In genomic region chr13:36817996-36818395, GRCh38 we compare ENCODE assay signal across 12 cellular contexts. TPM values are rescaled to one million over a fixed set of nuclear protein-coding genes. Genes with fewer than 3 reads are reported as not detected.
DNase-seq lines count a peak whose midpoint lies in the region; ATAC-seq, FAIRE-seq and TF ChIP-seq lines count a peak whose summit lies in the region.
"Had no signal": no experiment of that assay in that cellular context is flagged by ENCODE, and none has a peak within 500 bp of the region (broad histone marks: within the 10 kb centered on the region; RNA-seq: fewer than 3 reads in every experiment).

No MANE protein-coding gene starts in this region.

- peaks cover 12% of the 10 kb centered on the region for H3K4me1 ChIP-seq in ACC112 (ENCODE audit: control insufficient read depth, insufficient read depth, low read length, unreplicated experiment)
- H3K4me1 ChIP-seq in DOHH2 (ENCODE audit: control insufficient read depth, low read length): peaks cover 33% of the 10 kb centered on the region
- H3K4me1 ChIP-seq in tibial nerve: peaks cover 0 to 35% (median 10%) of the 10 kb centered on the region in 4 donors
- peaks cover 0 to 6% of the 10 kb centered on the region in 2 donors for H3K4me1 ChIP-seq in small intestine (ENCODE audit: control insufficient read depth in 2 of 2, insufficient read depth in 1 of 2, low read depth in 1 of 2, low read length in 1 of 2)

- ATAC-seq in activated CD8-positive, alpha-beta T cell treated with anti-CD3 and anti-CD28 coated beads, Interleukin-2, amount 10 ng/mL, durations not matched to agents 7 days and 5 days: no peak
- no peak for ATAC-seq in GM18505 (IDR thresholded peaks at IDR 0.05; ENCODE audit: unreplicated experiment)

- peak overlapping the region; percentile 87 for H3K4me3 Mint-ChIP-seq in activated CD8-positive, alpha-beta T cell treated with anti-CD3 and anti-CD28 coated beads, Interleukin-2, amount 10 ng/mL, durations not matched to agents 7 days and 5 days
- peak overlapping the region; percentile 81 for H3K4me3 Mint-ChIP-seq in mesothelial cell of epicardium

- FAIRE-seq in small intestine (lab: Jason Lieb, UNC): no peak

- no peaks in the 10 kb centered on the region for H3K9me2 ChIP-seq in DOHH2 (replicated peaks; ENCODE audit: control insufficient read depth, low read length)

- POLR2A ChIA-PET in activated CD8-positive, alpha-beta T cell treated with anti-CD3 and anti-CD28 coated beads, Interleukin-2, amount 10 ng/mL, durations not matched to agents 7 days and 5 days (lab: Charles Lee): no interaction called here

- H3F3A ChIP-seq in DOHH2 (ENCODE audit: control insufficient read depth, insufficient read depth): 0 out of 2 replicates have a peak, but pooled peaks cover 2% of the 10 kb centered on the region

- peaks cover 21% of the 10 kb centered on the region for H3K27me3 Mint-ChIP-seq in activated CD8-positive, alpha-beta T cell treated with anti-CD3 and anti-CD28 coated beads, Interleukin-2, amount 10 ng/mL, durations not matched to agents 7 days and 5 days (ENCODE audit: low read depth)
- no peaks in the 10 kb centered on the region for H3K27me3 Mint-ChIP-seq in mesothelial cell of epicardium (ENCODE audit: low read depth)

- H3K4me3 ChIP-seq in ACC112 (ENCODE audit: low read depth, low read length): peak overlapping the region; percentile 87
- peak overlapping the region; percentile 89 for H3K4me3 ChIP-seq in DOHH2 (ENCODE audit: low read length)
- H3K4me3 ChIP-seq in tibial nerve: no peak overlapping the region
- H3K4me3 ChIP-seq in small intestine (ENCODE audit: low read depth in 1 of 2, low read length in 2 of 2): no peak overlapping the region

- TF ChIP-seq CTCF in DOHH2 (IDR thresholded peaks at IDR 0.05; ENCODE audit: low read depth, low read length, poor library complexity, severe bottlenecking): peak; percentile 43
- TF ChIP-seq CTCF in mesothelial cell of epicardium (IDR thresholded peaks at IDR 0.05; ENCODE audit: unreplicated experiment): no peak
- TF ChIP-seq CTCF in tibial nerve (IDR thresholded peaks at IDR 0.05): no peak

- no peaks in the 10 kb centered on the region for H3K9me3 ChIP-seq in DOHH2 (ENCODE audit: control insufficient read depth, insufficient read depth, low read length)
- H3K9me3 ChIP-seq in tibial nerve: no peaks in the 10 kb centered on the region
- no peaks in the 10 kb centered on the region for H3K9me3 ChIP-seq in small intestine (ENCODE audit: control insufficient read depth, low read depth)
- H3K9me3 ChIP-seq: body of pancreas, left lung had no signal

- TF ChIP-seq POLR2A in tibial nerve (IDR thresholded peaks at IDR 0.05): no peak
- TF ChIP-seq POLR2A in GM18505 (IDR thresholded peaks at IDR 0.05; ENCODE audit: borderline replicate concordance, extremely low read depth, insufficient read depth, insufficient read length): no peak

- H3K9me3 Mint-ChIP-seq in activated CD8-positive, alpha-beta T cell treated with anti-CD3 and anti-CD28 coated beads, Interleukin-2, amount 10 ng/mL, durations not matched to agents 7 days and 5 days (ENCODE audit: insufficient read depth): no peaks in the 10 kb centered on the region
- H3K9me3 Mint-ChIP-seq in mesothelial cell of epicardium: no peaks in the 10 kb centered on the region

- H3K4me2 ChIP-seq in DOHH2 (ENCODE audit: low read length): peak overlapping the region; percentile 97

- no peak overlapping the region for H3K27ac ChIP-seq in ACC112 (ENCODE audit: low read depth, low read length)
- no peak overlapping the region for H3K27ac ChIP-seq in DOHH2 (ENCODE audit: low read depth, low read length)
- no peak overlapping the region for H3K27ac ChIP-seq in tibial nerve
- no peak overlapping the region for H3K27ac ChIP-seq in small intestine (ENCODE audit: low read depth in 1 of 2, low read length in 1 of 2)

- H4K20me1 ChIP-seq in DOHH2 (ENCODE audit: control insufficient read depth, insufficient read depth, low read depth, low read length): peaks cover 10% of the 10 kb centered on the region; the same call in 1 of the 2 replicates

- H3K79me2 ChIP-seq in ACC112 (ENCODE audit: control insufficient read depth, insufficient read depth, low read length, unreplicated experiment) (peaks cover 24% of the 10 kb centered on the region), DOHH2 (ENCODE audit: control insufficient read depth, low read length) (peaks cover 39% of the 10 kb centered on the region)

- H3K36me3 ChIP-seq in ACC112 (ENCODE audit: insufficient read depth, low read length) (no peaks in the 10 kb centered on the region), DOHH2 (ENCODE audit: control insufficient read depth, low read length) (peaks cover 18% of the 10 kb centered on the region), tibial nerve (no peaks in the 10 kb centered on the region), small intestine (ENCODE audit: control insufficient read depth in 2 of 2, insufficient read depth in 2 of 2, low read length in 2 of 2) (no peaks in the 10 kb centered on the region)
- H3K36me3 ChIP-seq: left lung had no signal

- peaks cover 13% of the 10 kb centered on the region for H3K36me3 Mint-ChIP-seq in activated CD8-positive, alpha-beta T cell treated with anti-CD3 and anti-CD28 coated beads, Interleukin-2, amount 10 ng/mL, durations not matched to agents 7 days and 5 days (ENCODE audit: low read depth)
- H3K36me3 Mint-ChIP-seq in mesothelial cell of epicardium: no peaks in the 10 kb centered on the region

- 64 to 69% methylated on average over 4 of the region's 4 CpGs for WGBS in tibial nerve, 2 donors
- 41 to 61% (median 43%) methylated on average over 4 of the region's 4 CpGs for WGBS in small intestine, 3 donors

- H3K27ac Mint-ChIP-seq in activated CD8-positive, alpha-beta T cell treated with anti-CD3 and anti-CD28 coated beads, Interleukin-2, amount 10 ng/mL, durations not matched to agents 7 days and 5 days: peak overlapping the region; percentile 96
- peak overlapping the region; percentile 23 for H3K27ac Mint-ChIP-seq in mesothelial cell of epicardium

- peaks cover 5% of the 10 kb centered on the region; the same call in 1 of the 2 replicates for H3K27me3 ChIP-seq in ACC112 (ENCODE audit: insufficient read depth, low read length)
- no peaks in the 10 kb centered on the region; the same call in 1 of the 2 replicates for H3K27me3 ChIP-seq in DOHH2 (ENCODE audit: control insufficient read depth, low read length)
- no peaks in the 10 kb centered on the region for H3K27me3 ChIP-seq in tibial nerve
- peaks cover 0 to 2% of the 10 kb centered on the region in 2 donors for H3K27me3 ChIP-seq in small intestine (ENCODE audit: control insufficient read depth in 2 of 2, insufficient read depth in 2 of 2, low read length in 2 of 2)
- H3K27me3 ChIP-seq: body of pancreas, left lung had no signal

- peak overlapping the region; percentile 86 for H2AFZ ChIP-seq in ACC112 (ENCODE audit: low read length, unreplicated experiment)

- CTCF ChIA-PET in activated CD8-positive, alpha-beta T cell treated with anti-CD3 and anti-CD28 coated beads, Interleukin-2, amount 10 ng/mL, durations not matched to agents 7 days and 5 days (lab: Charles Lee): no interaction called here

- H3K4me1 Mint-ChIP-seq in activated CD8-positive, alpha-beta T cell treated with anti-CD3 and anti-CD28 coated beads, Interleukin-2, amount 10 ng/mL, durations not matched to agents 7 days and 5 days (ENCODE audit: low read depth): peaks cover 37% of the 10 kb centered on the region
- H3K4me1 Mint-ChIP-seq in mesothelial cell of epicardium: peaks cover 58% of the 10 kb centered on the region

- DNase-seq in activated CD8-positive, alpha-beta T cell treated with anti-CD3 and anti-CD28 coated beads, Interleukin-2, amount 10 ng/mL, durations not matched to agents 7 days and 5 days: no peak
- DNase-seq in mesothelial cell of epicardium (ENCODE audit: low spot score in 2 of 2, unreplicated experiment in 2 of 2) (no peak), GM03348 (ENCODE audit: low spot score) (no peak), tibial nerve (ENCODE audit: low spot score in 2 of 2) (no peak), small intestine (no peak)
- DNase-seq: body of pancreas, GOT3, left lung, NCI-H1436 had no signal

- no peak for TF ChIP-seq EP300 in tibial nerve (IDR thresholded peaks at IDR 0.05)

RNA-seq across cellular contexts. Expression of gene RFXAP, which starts 1.0 kb away (rescaled TPM):
- 10 to 100 TPM; 12.8 to 13.9 TPM for total RNA-seq in activated CD8-positive, alpha-beta T cell treated with anti-CD3 and anti-CD28 coated beads, Interleukin-2, amount 10 ng/mL, durations not matched to agents 7 days and 5 days
- total RNA-seq in mesothelial cell of epicardium (13.6 to 14.1 TPM (median 14.0 TPM) in 3 replicates), tibial nerve (10 to 100 TPM in 1 of 4 donors, 1 to 10 TPM in 3; 4.8 to 12.9 (median 5.9) TPM)
- 1 to 10 TPM in 2 of 3 donors, under 1 TPM in 1; 0.81 to 4.6 (median 1.3) TPM for polyA plus RNA-seq in small intestine

Comparison
In these comparisons a context has a peak if more than half of its experiments do, and no peak if none do; other contexts are left out.
1. H3K4me3 ChIP-seq: peak in ACC112 (single experiment) and DOHH2 (single experiment); none in tibial nerve (0 of 4) and small intestine (0 of 2).